ENCODE assay signal across 33 cellular contexts in genomic region chr4:77751764-77752163, GRCh38.
"Had no signal": no experiment of that assay in that cellular context is flagged by ENCODE, and none has a peak within 500 bp of the region (broad histone marks: within the 10 kb centered on the region; RNA-seq: fewer than 3 reads in every experiment).

No MANE protein-coding gene starts in this region.

- H3K4me3 ChIP-seq: adrenal gland, body of pancreas, colonic mucosa, dorsolateral prefrontal cortex, esophagus squamous epithelium, gastroesophageal sphincter had no signal

- H3K27ac ChIP-seq: adrenal gland, body of pancreas, colonic mucosa, dorsolateral prefrontal cortex, esophagus squamous epithelium, gastroesophageal sphincter, WERI-Rb-1 had no signal

- H3K27me3 Mint-ChIP-seq: activated B cell treated with CpG ODN at 0.5 μM for 24 hours; activated naive CD4-positive, alpha-beta T cell treated with anti-CD3 and anti-CD28 coated beads, Interleukin-2, amount 10 ng/mL, durations not matched to agents 7 days and 5 days; activated T-cell treated with anti-CD3 and anti-CD28 coated beads, Interleukin-2, amount 50 U/mL, for 24 hours; dendritic cell treated with granulocyte-macrophage colony-stimulating factor and Interleukin-4, amounts not matched to agents 40 ng/mL and 50 ng/mL, for 4 days; T-helper 17 cell had no signal

- H3K27ac Mint-ChIP-seq: activated B cell treated with CpG ODN at 0.5 μM for 24 hours; activated naive CD4-positive, alpha-beta T cell treated with anti-CD3 and anti-CD28 coated beads, Interleukin-2, amount 10 ng/mL, durations not matched to agents 7 days and 5 days; activated naive CD4-positive, alpha-beta T cell treated with anti-CD3 and anti-CD28 coated beads, Interleukin-2, amount 50 U/mL, for 72 hours; activated T-cell treated with anti-CD3 and anti-CD28 coated beads, Interleukin-2, amount 50 U/mL, for 24 hours; activated T-helper 1 cell treated with anti-CD3 and anti-CD28 coated beads, Interleukin-12 subunit alpha, Interleukin-12 subunit beta, Interleukin-2, Interleukin-4 antibody, amounts not matched to agents 30 ng/mL and 10 ng/mL and 1 ng/mL, durations not matched to agents 14 hours and 24 hours and 36 hours; activated T-helper 2 cell treated with anti-CD3 and anti-CD28 coated beads, Interferon-gamma antibody, Interleukin-2, Interleukin-4, amounts not matched to agents 10 μg/mL and 5 μg/mL and 100 μg/mL, durations not matched to agents 14 hours and 24 hours and 36 hours; dendritic cell treated with granulocyte-macrophage colony-stimulating factor and Interleukin-4, amounts not matched to agents 40 ng/mL and 50 ng/mL, for 4 days; T-helper 17 cell; T-helper 2 cell treated with Interferon-gamma antibody and Interleukin-4, amounts not matched to agents 5 μg/mL and 100 μg/mL, for 36 hours had no signal

- H3K4me3 Mint-ChIP-seq: activated B cell treated with CpG ODN at 0.5 μM for 24 hours; activated naive CD4-positive, alpha-beta T cell treated with anti-CD3 and anti-CD28 coated beads, Interleukin-2, amount 10 ng/mL, durations not matched to agents 7 days and 5 days; activated T-cell treated with anti-CD3 and anti-CD28 coated beads, Interleukin-2, amount 50 U/mL, for 24 hours; activated T-helper 1 cell treated with anti-CD3 and anti-CD28 coated beads, Interleukin-12 subunit alpha, Interleukin-12 subunit beta, Interleukin-2, Interleukin-4 antibody, amounts not matched to agents 30 ng/mL and 10 ng/mL and 1 ng/mL, durations not matched to agents 14 hours and 24 hours and 36 hours; dendritic cell treated with granulocyte-macrophage colony-stimulating factor and Interleukin-4, amounts not matched to agents 40 ng/mL and 50 ng/mL, for 4 days; T-helper 17 cell; T-helper 2 cell treated with Interferon-gamma antibody and Interleukin-4, amounts not matched to agents 5 μg/mL and 100 μg/mL, for 36 hours had no signal

- H3K4me1 Mint-ChIP-seq: activated B cell treated with CpG ODN at 0.5 μM for 24 hours; activated naive CD4-positive, alpha-beta T cell treated with anti-CD3 and anti-CD28 coated beads, Interleukin-2, amount 10 ng/mL, durations not matched to agents 7 days and 5 days had no signal

- H3K9me3 Mint-ChIP-seq: activated T-cell treated with anti-CD3 and anti-CD28 coated beads, Interleukin-2, amount 50 U/mL, for 24 hours had no signal

- ATAC-seq: activated CD4-positive, CD25-positive, alpha-beta regulatory T cell treated with anti-CD3 and anti-CD28 coated beads, Interleukin-2, amount 50 U/mL, for 24 hours; activated naive CD4-positive, alpha-beta T cell treated with anti-CD3 and anti-CD28 coated beads, Interleukin-2, amount 50 U/mL, for 72 hours; body of pancreas; gastroesophageal sphincter; T-helper 17 cell had no signal

- H3K4me1 ChIP-seq: adrenal gland, body of pancreas, colonic mucosa, gastroesophageal sphincter had no signal

- DNase-seq: activated B cell treated with CpG ODN at 0.5 μM for 24 hours; activated CD4-positive, alpha-beta T cell treated with anti-CD3 and anti-CD28 coated beads for 48 hours; activated CD4-positive, alpha-beta T cell treated with anti-CD3 and anti-CD28 coated beads, Interleukin-2, amount 50 U/mL, for 1 hour; activated CD4-positive, alpha-beta T cell treated with anti-CD3 and anti-CD28 coated beads, Interleukin-2, amount 50 U/mL, for 48 hours; activated CD8-positive, alpha-beta memory T cell treated with anti-CD3 and anti-CD28 coated beads, Interleukin-2, amount 50 U/mL, for 48 hours; activated effector memory CD4-positive, alpha-beta T cell treated with anti-CD3 and anti-CD28 coated beads, Interleukin-2, amount 50 U/mL, for 16 hours; activated naive CD4-positive, alpha-beta T cell treated with anti-CD3 and anti-CD28 coated beads, Interleukin-2, amount 10 ng/mL, durations not matched to agents 7 days and 5 days; activated T-cell treated with anti-CD3 and anti-CD28 coated beads for 4 hours; activated T-cell treated with anti-CD3 and anti-CD28 coated beads, Interleukin-2, amount 50 U/mL, for 24 hours; adrenal gland; amygdala; aorta; body of pancreas; caudate nucleus; cerebellar nuclear complex; colonic mucosa; dorsolateral prefrontal cortex; effector memory CD4-positive, alpha-beta T cell; erythroblast; esophagus squamous epithelium; foreskin melanocyte; head of caudate nucleus; T-helper 1 cell; T-helper 17 cell; T1000; WERI-Rb-1 had no signal

- H3K27me3 ChIP-seq: adrenal gland, body of pancreas, colonic mucosa, dorsolateral prefrontal cortex, esophagus squamous epithelium, gastroesophageal sphincter had no signal

- H3K9me3 ChIP-seq: adrenal gland, body of pancreas, colonic mucosa, esophagus squamous epithelium, gastroesophageal sphincter had no signal
